Comparison of ENCODE assay signal across 34 cellular contexts in the genomic region with DNA sequence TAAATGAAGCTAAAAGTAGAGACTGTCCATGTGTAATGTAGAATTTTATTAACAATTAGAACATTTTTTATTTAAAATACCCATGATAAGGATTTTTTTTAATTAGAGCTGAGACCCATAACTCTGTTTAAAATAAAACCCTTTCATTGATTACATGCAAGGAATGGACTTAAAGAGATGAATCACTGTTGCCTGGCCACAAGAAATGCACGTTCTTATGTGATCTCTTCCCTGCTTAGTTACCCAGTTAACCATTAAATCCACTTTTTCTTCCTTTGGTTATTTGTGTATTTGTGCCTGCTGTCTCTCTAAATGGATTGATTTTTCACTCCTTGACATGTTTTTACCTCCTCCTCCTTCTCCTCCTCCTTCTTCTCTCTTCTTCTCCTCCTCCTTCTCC.
"Had no signal": no experiment of that assay in that cellular context is flagged by ENCODE, and none has a peak within 500 bp of the region (broad histone marks: within the 10 kb centered on the region; RNA-seq: fewer than 3 reads in every experiment).

No MANE protein-coding gene starts in this region.

- H3K4me3 Mint-ChIP-seq: activated CD4-positive, alpha-beta memory T cell treated with anti-CD3 and anti-CD28 coated beads, Interleukin-2, amount 10 ng/mL, durations not matched to agents 7 days and 5 days; activated CD8-positive, alpha-beta memory T cell treated with anti-CD3 and anti-CD28 coated beads, Interleukin-2, amount 10 ng/mL, durations not matched to agents 7 days and 5 days; activated naive CD4-positive, alpha-beta T cell treated with anti-CD3 and anti-CD28 coated beads, Interleukin-2, amount 50 U/mL, for 24 hours; activated naive CD8-positive, alpha-beta T cell treated with anti-CD3 and anti-CD28 coated beads, Interleukin-2, amount 10 ng/mL, durations not matched to agents 7 days and 5 days had no signal

- H3K27me3 ChIP-seq: ascending aorta, brain microvascular endothelial cell had no signal

- H3K27ac ChIP-seq: ascending aorta, brain microvascular endothelial cell, WERI-Rb-1 had no signal

- H3K4me1 ChIP-seq: ascending aorta had no signal

- H3K9me3 Mint-ChIP-seq: activated naive CD4-positive, alpha-beta T cell treated with anti-CD3 and anti-CD28 coated beads, Interleukin-2, amount 50 U/mL, for 24 hours had no signal

- H3K36me3 Mint-ChIP-seq: activated CD8-positive, alpha-beta memory T cell treated with anti-CD3 and anti-CD28 coated beads, Interleukin-2, amount 10 ng/mL, durations not matched to agents 7 days and 5 days; activated naive CD4-positive, alpha-beta T cell treated with anti-CD3 and anti-CD28 coated beads, Interleukin-2, amount 50 U/mL, for 24 hours; activated naive CD8-positive, alpha-beta T cell treated with anti-CD3 and anti-CD28 coated beads, Interleukin-2, amount 10 ng/mL, durations not matched to agents 7 days and 5 days had no signal

- H3K27ac Mint-ChIP-seq: activated CD4-positive, alpha-beta memory T cell treated with anti-CD3 and anti-CD28 coated beads, Interleukin-2, amount 10 ng/mL, durations not matched to agents 7 days and 5 days; activated CD8-positive, alpha-beta memory T cell treated with anti-CD3 and anti-CD28 coated beads, Interleukin-2, amount 10 ng/mL, durations not matched to agents 7 days and 5 days; activated naive CD4-positive, alpha-beta T cell treated with anti-CD3 and anti-CD28 coated beads, Interleukin-2, amount 50 U/mL, for 24 hours; activated naive CD8-positive, alpha-beta T cell treated with anti-CD3 and anti-CD28 coated beads, Interleukin-2, amount 10 ng/mL, durations not matched to agents 7 days and 5 days had no signal

- H3K4me1 Mint-ChIP-seq: activated CD4-positive, alpha-beta memory T cell treated with anti-CD3 and anti-CD28 coated beads, Interleukin-2, amount 10 ng/mL, durations not matched to agents 7 days and 5 days; activated CD8-positive, alpha-beta memory T cell treated with anti-CD3 and anti-CD28 coated beads, Interleukin-2, amount 10 ng/mL, durations not matched to agents 7 days and 5 days; activated naive CD4-positive, alpha-beta T cell treated with anti-CD3 and anti-CD28 coated beads, Interleukin-2, amount 50 U/mL, for 24 hours; activated naive CD8-positive, alpha-beta T cell treated with anti-CD3 and anti-CD28 coated beads, Interleukin-2, amount 10 ng/mL, durations not matched to agents 7 days and 5 days had no signal

- ATAC-seq: activated CD8-positive, alpha-beta memory T cell treated with anti-CD3 and anti-CD28 coated beads, Interleukin-2, amount 10 ng/mL, durations not matched to agents 7 days and 5 days; Panc1; Right ventricle myocardium inferior had no signal

- H3K27me3 Mint-ChIP-seq: activated CD4-positive, alpha-beta memory T cell treated with anti-CD3 and anti-CD28 coated beads, Interleukin-2, amount 10 ng/mL, durations not matched to agents 7 days and 5 days; activated CD8-positive, alpha-beta memory T cell treated with anti-CD3 and anti-CD28 coated beads, Interleukin-2, amount 10 ng/mL, durations not matched to agents 7 days and 5 days; activated naive CD4-positive, alpha-beta T cell treated with anti-CD3 and anti-CD28 coated beads, Interleukin-2, amount 50 U/mL, for 24 hours; activated naive CD8-positive, alpha-beta T cell treated with anti-CD3 and anti-CD28 coated beads, Interleukin-2, amount 10 ng/mL, durations not matched to agents 7 days and 5 days had no signal

- DNase-seq: activated CD4-positive, alpha-beta memory T cell treated with anti-CD3 and anti-CD28 coated beads, Interleukin-2, amount 10 ng/mL, durations not matched to agents 7 days and 5 days; activated CD4-positive, alpha-beta T cell treated with anti-CD3 and anti-CD28 coated beads for 1 hour; activated CD4-positive, alpha-beta T cell treated with anti-CD3 and anti-CD28 coated beads for 48 hours; activated CD4-positive, CD25-positive, alpha-beta regulatory T cell; activated CD8-positive, alpha-beta memory T cell treated with anti-CD3 and anti-CD28 coated beads for 24 hours; activated CD8-positive, alpha-beta memory T cell treated with anti-CD3 and anti-CD28 coated beads, Interleukin-2, amount 10 ng/mL, durations not matched to agents 7 days and 5 days; activated CD8-positive, alpha-beta memory T cell treated with anti-CD3 and anti-CD28 coated beads, Interleukin-2, amount 50 U/mL, for 48 hours; activated effector memory CD4-positive, alpha-beta T cell treated with Interleukin-2 at 50 U/mL for 16 hours; activated naive CD4-positive, alpha-beta T cell treated with Interleukin-2 at 50 U/mL for 16 hours; activated naive CD8-positive, alpha-beta T cell treated with anti-CD3 and anti-CD28 coated beads, Interleukin-2, amount 10 ng/mL, durations not matched to agents 7 days and 5 days; activated T-cell treated with anti-CD3 and anti-CD28 coated beads, Interleukin-2, amount 50 U/mL, for 48 hours; amygdala; brain microvascular endothelial cell; central memory CD4-positive, alpha-beta T cell; Kasumi-1; KG1; MG63; NCI-H1048; NCI-H1105 treated with DMSO at 0.1 percent for 48 hours; NCI-H1436; NCI-H1694; NCI-H1930; NCI-H2081 treated with DMSO at 0.1 percent for 48 hours; NCI-H226; NCI-H446 treated with DMSO at 0.1 percent for 48 hours; NCI-H524 treated with DMSO at 0.1 percent for 48 hours; RPMI8226; SW 1271; T1000; WERI-Rb-1 had no signal

- H3K36me3 ChIP-seq: ascending aorta, brain microvascular endothelial cell, MG63, WERI-Rb-1 had no signal

- H3K4me3 ChIP-seq: ascending aorta, MG63 had no signal

- H3K9me3 ChIP-seq: ascending aorta, MG63 had no signal
